Comparison of ENCODE assay signal across 9 cellular contexts in the genomic region with DNA sequence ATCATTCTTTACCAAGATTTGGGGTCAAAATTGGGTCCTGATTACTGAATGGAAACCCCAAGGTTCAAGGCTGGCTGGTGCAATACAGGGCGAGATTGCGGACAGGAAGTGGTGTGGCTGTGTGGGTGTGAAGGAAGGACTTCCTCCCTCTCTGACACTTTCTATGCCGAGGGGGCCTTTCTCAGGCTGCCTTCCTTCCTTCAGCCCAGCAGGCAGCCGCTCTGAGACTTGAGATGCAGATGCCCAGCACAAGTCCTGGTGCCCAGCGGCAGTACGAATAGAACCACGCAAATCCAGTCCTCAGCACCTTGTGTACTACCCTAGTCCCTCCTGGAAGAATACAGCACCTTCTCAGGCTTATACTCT. TPM values are rescaled to one million over a fixed set of nuclear protein-coding genes. Genes with fewer than 3 reads are reported as not detected.
A peak's percentile ranks its signal among the peaks of the same experiment; 100 is the strongest.
DNase-seq lines count a peak whose midpoint lies in the region; ATAC-seq and TF ChIP-seq lines count a peak whose summit lies in the region.
"Had no signal": no experiment of that assay in that cellular context is flagged by ENCODE, and none has a peak within 500 bp of the region (broad histone marks: within the 10 kb centered on the region; RNA-seq: fewer than 3 reads in every experiment).

No MANE protein-coding gene starts in this region.

- TF ChIP-seq CTCF in A673 (conservative IDR thresholded peaks at IDR 0.05; ENCODE audit: low read depth, low read length), result no peak

- intact Hi-C loops in Right ventricle myocardium superior (cut with DNase I), result no loop called here
- intact Hi-C loops in A673 (cut with micrococcal nuclease; ENCODE audit: unreplicated experiment), result no loop called here

- POLR2A ChIA-PET in A673 (lab: Charles Lee; ENCODE audit: low non-redundant PET), result no interaction called here

- no peaks in the 10 kb centered on the region for H3K27me3 ChIP-seq in A673 (replicated peaks; ENCODE audit: insufficient read depth, low read depth, low read length, poor library complexity)

- CTCF ChIA-PET in A673 (lab: Charles Lee), result no interaction called here

- H3K9me3 ChIP-seq in A673 (ENCODE audit: low read depth, low read length, poor library complexity, severe bottlenecking), result no peaks in the 10 kb centered on the region

- ATAC-seq in HG02623 (IDR thresholded peaks at IDR 0.05; ENCODE audit: unreplicated experiment), result peak; percentile 62
- peak; percentile 74 for ATAC-seq in Right ventricle myocardium superior (ENCODE audit: poor library complexity)

- H3K4me1 ChIP-seq in A673 (ENCODE audit: insufficient read depth, low read length, poor library complexity, severe bottlenecking), result peaks cover 10% of the 10 kb centered on the region

- H3K4me3 ChIP-seq in A673 (ENCODE audit: low read depth, low read length, poor library complexity, severe bottlenecking), result no peak overlapping the region

- BruUV-seq in A673 (replicated peaks; lab: Mats Ljungman, UMichigan), result no TSS peak

- DNase-seq in NK-92 treated with Interleukin-12 subunit alpha and Interleukin-12 subunit beta, amount 100 ng/mL, for 24 hours (lab: John Stamatoyannopoulos, UW), result peak; percentile 87
- DNase-seq in NK-92 (lab: John Stamatoyannopoulos, UW; ENCODE audit: unreplicated experiment) (no peak), NOMO-1 treated with dmso at 0.1 percent for 144 hours (lab: John Stamatoyannopoulos, UW; ENCODE audit: unreplicated experiment) (peak; percentile 83), Right ventricle myocardium superior (peak; percentile 58), NCI-H82 (lab: John Stamatoyannopoulos, UW) (no peak), A673 (ENCODE audit: low spot score) (no peak), OCI-M2 (lab: John Stamatoyannopoulos, UW; ENCODE audit: unreplicated experiment) (no peak)

- no peaks in the 10 kb centered on the region for H3K36me3 ChIP-seq in A673 (ENCODE audit: insufficient read depth, low read length, poor library complexity, severe bottlenecking)

- H3K27ac ChIP-seq in A673 (ENCODE audit: low read depth, low read length, poor library complexity, severe bottlenecking), result no peak overlapping the region
- H3K27ac ChIP-seq: 22Rv1 had no signal

RNA-seq across cellular contexts. Expression of a gene that starts 16.3 kb away (rescaled TPM):
- total RNA-seq in Right ventricle myocardium superior, result 1.3 TPM
- total RNA-seq in A673 (2021), result 4.1 and 6.9 TPM in 2 replicates

Comparison
In these comparisons a context has a peak if more than half of its experiments do, and no peak if none do; other contexts are left out.
1. DNase-seq: peak in NK-92 treated with Interleukin-12 subunit alpha and Interleukin-12 subunit beta, amount 100 ng/mL, for 24 hours (single experiment), NOMO-1 treated with dmso at 0.1 percent for 144 hours (single experiment) and Right ventricle myocardium superior (single experiment); none in NK-92 (single experiment), NCI-H82 (single experiment), A673 (single experiment) and OCI-M2 (single experiment).